8 cellular contexts compared by ENCODE assay signal in genomic region chrX:47482512-47483309, GRCh38. TPM values are rescaled to one million over a fixed set of nuclear protein-coding genes. Genes with fewer than 3 reads are reported as not detected.
DNase-seq lines count a peak whose midpoint lies in the region; ATAC-seq and TF ChIP-seq lines count a peak whose summit lies in the region.

Gene ZNF41, minus strand, starts transcription at chrX:47483222. Its CDS starts 15,741 bp downstream, at chrX:47467481.

- CTCF ChIA-PET in mammary epithelial cell (lab: Charles Lee; ENCODE audit: low non-redundant PET): no interaction called here

- H3K79me2 ChIP-seq in mammary epithelial cell (ENCODE audit: insufficient read depth, low read length): peaks cover 52% of the 10 kb centered on the region

- H3K36me3 ChIP-seq in WERI-Rb-1 (no peaks in the 10 kb centered on the region), mammary epithelial cell (ENCODE audit: insufficient read depth, low read length) (no peaks in the 10 kb centered on the region)

- H3K27me3 ChIP-seq in WERI-Rb-1 (ENCODE audit: insufficient read depth, low read depth, severe bottlenecking) (peaks cover 6% of the 10 kb centered on the region), mammary epithelial cell (ENCODE audit: insufficient read depth, low read length) (no peaks in the 10 kb centered on the region)

- H3K4me3 ChIP-seq in WERI-Rb-1 (ENCODE audit: low read depth, low read length): peak within 1 kb of the TSS; percentile 67
- peak within 1 kb of the TSS; percentile 62 to 71 (median 70) for H3K4me3 ChIP-seq in mammary epithelial cell (replicated peaks in 1 of 3; ENCODE audit: insufficient read depth in 1 of 3, low read depth in 2 of 3, low read length in 3 of 3)

- H3K4me2 ChIP-seq in mammary epithelial cell (ENCODE audit: insufficient read depth, low read depth, low read length): peak within 1 kb of the TSS; percentile 72

- peaks cover 24 to 30% of the 10 kb centered on the region in 2 donors for H3K4me1 Mint-ChIP-seq in immature natural killer cell

- peaks cover 3 to 13% (median 8%) of the 10 kb centered on the region in 3 donors for H3K27me3 Mint-ChIP-seq in immature natural killer cell (ENCODE audit: low read depth in 3 of 3)

- intact Hi-C loops in mammary epithelial cell (cut with micrococcal nuclease): loop anchor here (1.0 to 10.0 kb wide), 3 partner anchors 40 to 352 kb away; partner anchors contain the start of genes UBA1 and ZNF81

- H3K9me3 ChIP-seq in WERI-Rb-1 (ENCODE audit: severe bottlenecking) (no peaks in the 10 kb centered on the region), mammary epithelial cell (replicated peaks; ENCODE audit: insufficient read depth, low read length) (no peaks in the 10 kb centered on the region)

- in situ Hi-C loops in ACHN (cut with HindIII; ENCODE audit: low pct_ligation_motif_present, low pct_unique_long_range_greater_than_20kb, low sequenced_read_pairs): no loop called here
- in situ Hi-C loops in mammary epithelial cell (cut with MboI; ENCODE audit: low sequenced_read_pairs in 2 of 2): loop anchor here in 1 of 2 donors (25.0 kb wide), 1 partner anchor 270 kb away; the partner anchor contains the start of gene CDK16

- peak within 1 kb of the TSS; percentile 71 for H2AFZ ChIP-seq in mammary epithelial cell (ENCODE audit: low read depth, low read length)

- BruUV-seq in mammary epithelial cell (replicated peaks; lab: Mats Ljungman, UMichigan): no TSS peak

- H3K27ac ChIP-seq in WERI-Rb-1 (peak within 1 kb of the TSS; percentile 96), mammary epithelial cell (ENCODE audit: insufficient read depth, low read depth, low read length) (peak within 1 kb of the TSS; percentile 48)

- H3K9me3 Mint-ChIP-seq in immature natural killer cell: no peaks in the 10 kb centered on the region

- ATAC-seq in GM18909 (IDR thresholded peaks at IDR 0.05; ENCODE audit: poor library complexity, unreplicated experiment) (peak; percentile 85), HG03159 (IDR thresholded peaks at IDR 0.05; ENCODE audit: unreplicated experiment) (peak; percentile 86)

- no peaks in the 10 kb centered on the region for H3K36me3 Mint-ChIP-seq in immature natural killer cell

- peak within 1 kb of the TSS; percentile 83 to 90 (median 88) for H3K27ac Mint-ChIP-seq in immature natural killer cell

- TF ChIP-seq CTCF in WERI-Rb-1 (IDR thresholded peaks at IDR 0.05; ENCODE audit: low read depth, low read length) (no peak), mammary epithelial cell (conservative IDR thresholded peaks at IDR 0.05 in 1 of 2, IDR thresholded peaks at IDR 0.05 in 1 of 2; ENCODE audit: extremely low read depth in 1 of 2, insufficient read depth in 1 of 2, low read depth in 1 of 2, low read length in 2 of 2) (no peak)

- H4K20me1 ChIP-seq in mammary epithelial cell (ENCODE audit: insufficient read depth, low read length): no peaks in the 10 kb centered on the region

- dilution Hi-C loops in mammary epithelial cell (cut with HindIII; ENCODE audit: low sequenced_read_pairs): no loop called here

- peak within 1 kb of the TSS; percentile 75 for H3K9ac ChIP-seq in mammary epithelial cell (ENCODE audit: insufficient read depth, low read length)

- peak within 1 kb of the TSS; percentile 83 to 94 (median 86) for H3K4me3 Mint-ChIP-seq in immature natural killer cell

- H3K4me1 ChIP-seq in mammary epithelial cell (ENCODE audit: insufficient read depth, low read length): no peaks in the 10 kb centered on the region

- DNase-seq in ACHN (peak; percentile 79), NCI-H2196 treated with DMSO at 0.1 percent for 48 hours (lab: John Stamatoyannopoulos, UW; ENCODE audit: unreplicated experiment) (peak; percentile 55), WERI-Rb-1 (peak; percentile 85), mammary epithelial cell (peak; percentile 86), immature natural killer cell (peak; percentile 74 to 77 (median 77)), smooth muscle cell of the brain vasculature (ENCODE audit: low read depth, low spot score) (peak; percentile 39)

- WGBS in mammary epithelial cell (ENCODE audit: low coverage, missing lambda C conversion rate): 50% methylated on average over 12 of the region's 77 CpGs

RNA-seq across cellular contexts. Expression of gene ZNF41, which starts in this region (rescaled TPM):
- total RNA-seq in mammary epithelial cell: 1 to 10 TPM; 6.0 to 9.5 TPM
- polyA plus RNA-seq in mammary epithelial cell (3.5 TPM), immature natural killer cell (1 to 10 TPM in 2 of 3 donors, under 1 TPM in 1; 0.08 to 5.4 (median 2.5) TPM)
- polyA minus RNA-seq in mammary epithelial cell: 7.2 TPM

Comparison
In these comparisons a context has a peak if more than half of its experiments do, and no peak if none do; other contexts are left out.
1. Peak in every context shown above with its lines: DNase-seq, ATAC-seq, H3K4me3 ChIP-seq and H3K27ac ChIP-seq.